Comparison of ENCODE assay signal across 18 cellular contexts in genomic region chrX:45715787-45716186, GRCh38.
DNase-seq lines count a peak whose midpoint lies in the region; ATAC-seq and TF ChIP-seq lines count a peak whose summit lies in the region.
"Had no signal": no experiment of that assay in that cellular context is flagged by ENCODE, and none has a peak within 500 bp of the region (broad histone marks: within the 10 kb centered on the region; RNA-seq: fewer than 3 reads in every experiment).

No MANE protein-coding gene starts in this region.

- H3K27me3 Mint-ChIP-seq in MCF 10A (ENCODE audit: insufficient read depth, unreplicated experiment): peaks cover 49% of the 10 kb centered on the region
- H3K27me3 Mint-ChIP-seq: memory B cell had no signal

- WGBS in mammary epithelial cell (ENCODE audit: low coverage, missing lambda C conversion rate): 100% methylated on average over 1 of the region's 1 CpG

- no peaks in the 10 kb centered on the region for H3K27me3 ChIP-seq in mammary epithelial cell (ENCODE audit: insufficient read depth, low read length)
- H3K27me3 ChIP-seq: body of pancreas, vagina had no signal

- no peak for ATAC-seq in GM19328 (IDR thresholded peaks at IDR 0.05; ENCODE audit: unreplicated experiment)
- ATAC-seq in GM18868 (IDR thresholded peaks at IDR 0.05; ENCODE audit: unreplicated experiment): no peak
- ATAC-seq: body of pancreas had no signal

- POLR2A ChIA-PET in MCF 10A (lab: Yijun Ruan, JAX): no interaction called here

- H2AFZ ChIP-seq in mammary epithelial cell (ENCODE audit: low read depth, low read length): no peak overlapping the region

- dilution Hi-C loops in mammary epithelial cell (cut with HindIII; ENCODE audit: low sequenced_read_pairs): no loop called here

- BruUV-seq in mammary epithelial cell (replicated peaks; lab: Mats Ljungman, UMichigan): no TSS peak
- no TSS peak for BruUV-seq in MCF 10A (replicated peaks; lab: Mats Ljungman, UMichigan)

- no peaks in the 10 kb centered on the region for H3K9me3 Mint-ChIP-seq in MCF 10A (ENCODE audit: unreplicated experiment)
- H3K9me3 Mint-ChIP-seq: memory B cell had no signal

- no peaks in the 10 kb centered on the region for H4K20me1 ChIP-seq in mammary epithelial cell (ENCODE audit: insufficient read depth, low read length)

- DNase-seq in mammary epithelial cell: peak; percentile 42
- no peak for DNase-seq in MCF 10A (ENCODE audit: unreplicated experiment)
- DNase-seq in RPMI7951 (ENCODE audit: low read depth): peak; percentile 65
- DNase-seq in epithelial cell of prostate (ENCODE audit: low read depth, low spot score): no peak
- no peak for DNase-seq in SK-N-DZ (ENCODE audit: low spot score)
- no peak for DNase-seq in inferior parietal cortex (ENCODE audit: extremely low spot score)
- DNase-seq: AML-193; body of pancreas; DMS153; effector CD8-positive, alpha-beta T cell; KG1; NCI-H524 treated with DMSO at 0.1 percent for 48 hours; stomach; T-helper 1 cell had no signal

- no peak overlapping the region for H3K4me3 ChIP-seq in mammary epithelial cell (replicated peaks in 1 of 3; ENCODE audit: insufficient read depth in 1 of 3, low read depth in 2 of 3, low read length in 3 of 3)
- H3K4me3 ChIP-seq: body of pancreas, stomach, vagina had no signal

- no peak overlapping the region for H3K9ac ChIP-seq in mammary epithelial cell (ENCODE audit: insufficient read depth, low read length)

- in situ Hi-C loops in mammary epithelial cell (cut with MboI; ENCODE audit: low sequenced_read_pairs in 2 of 2): no loop called here

- H3K79me2 ChIP-seq in mammary epithelial cell (ENCODE audit: insufficient read depth, low read length): no peaks in the 10 kb centered on the region

- no peaks in the 10 kb centered on the region for H3K36me3 ChIP-seq in mammary epithelial cell (ENCODE audit: insufficient read depth, low read length)
- H3K36me3 ChIP-seq: stomach, vagina had no signal

- no peaks in the 10 kb centered on the region for H3K36me3 Mint-ChIP-seq in MCF 10A (ENCODE audit: insufficient read depth, unreplicated experiment)
- H3K36me3 Mint-ChIP-seq: memory B cell had no signal

- H3K27ac Mint-ChIP-seq in MCF 10A (ENCODE audit: low read depth, unreplicated experiment): no peak overlapping the region
- H3K27ac Mint-ChIP-seq: memory B cell had no signal

- CTCF ChIA-PET in mammary epithelial cell (lab: Charles Lee; ENCODE audit: low non-redundant PET) (no interaction called here), MCF 10A (lab: Yijun Ruan, JAX) (interaction anchor here (0.6 kb wide), 1 partner anchor 242 kb away, joined by 3 read pairs; no protein-coding TSS in a partner anchor)

- no peak overlapping the region for H3K4me2 ChIP-seq in mammary epithelial cell (ENCODE audit: insufficient read depth, low read depth, low read length)

- H3K27ac ChIP-seq in mammary epithelial cell (ENCODE audit: insufficient read depth, low read depth, low read length) (no peak overlapping the region), epithelial cell of prostate (peak overlapping the region; percentile 35)
- H3K27ac ChIP-seq: body of pancreas, stomach, vagina had no signal

- intact Hi-C loops in mammary epithelial cell (cut with micrococcal nuclease): no loop called here
- intact Hi-C loops in MCF 10A (cut with micrococcal nuclease): no loop called here

- TF ChIP-seq CTCF in mammary epithelial cell (conservative IDR thresholded peaks at IDR 0.05 in 1 of 2, IDR thresholded peaks at IDR 0.05 in 1 of 2; ENCODE audit: extremely low read depth in 1 of 2, insufficient read depth in 1 of 2, low read depth in 1 of 2, low read length in 2 of 2): no peak
- TF ChIP-seq CTCF in MCF 10A (IDR thresholded peaks at IDR 0.05; ENCODE audit: unreplicated experiment): no peak

- H3K9me3 ChIP-seq in mammary epithelial cell (replicated peaks; ENCODE audit: insufficient read depth, low read length): no peaks in the 10 kb centered on the region
- H3K9me3 ChIP-seq: body of pancreas, stomach, vagina had no signal

- H3K4me1 Mint-ChIP-seq in MCF 10A (ENCODE audit: insufficient read depth, unreplicated experiment): peaks cover 12% of the 10 kb centered on the region

- H3K4me1 ChIP-seq in mammary epithelial cell (ENCODE audit: insufficient read depth, low read length): peaks cover 52% of the 10 kb centered on the region
- H3K4me1 ChIP-seq: body of pancreas, stomach had no signal

- H3K4me3 Mint-ChIP-seq in MCF 10A (ENCODE audit: unreplicated experiment): no peak overlapping the region
- H3K4me3 Mint-ChIP-seq: memory B cell had no signal

Comparison
In these comparisons a context has a peak if more than half of its experiments do, and no peak if none do; other contexts are left out.
1. DNase-seq: peak in mammary epithelial cell (single experiment) and RPMI7951 (single experiment); none in MCF 10A (single experiment), epithelial cell of prostate (single experiment), SK-N-DZ (single experiment) and inferior parietal cortex (single experiment).